8 cellular contexts compared by ENCODE assay signal in genomic region chr1:47997289-47998200, GRCh38. TPM values are rescaled to one million over a fixed set of nuclear protein-coding genes. Genes with fewer than 3 reads are reported as not detected.
A peak's percentile ranks its signal among the peaks of the same experiment; 100 is the strongest.
DNase-seq lines count a peak whose midpoint lies in the region; ATAC-seq and TF ChIP-seq lines count a peak whose summit lies in the region.

Gene TRABD2B (minus strand): TSS chr1:47997385.

- H3K4me3 ChIP-seq in fibroblast of villous mesenchyme (ENCODE audit: low read depth, low read length) = peak within 1 kb of the TSS; percentile 58

- H3K27ac Mint-ChIP-seq in activated T-helper 2 cell treated with anti-CD3 and anti-CD28 coated beads, Interferon-gamma antibody, Interleukin-2, Interleukin-4, amounts not matched to agents 10 μg/mL and 5 μg/mL and 100 μg/mL, durations not matched to agents 14 hours and 24 hours and 36 hours = no peak within 1 kb of the TSS
- H3K27ac Mint-ChIP-seq in nephron progenitor cell = peak within 1 kb of the TSS; percentile 47

- H3K9me3 Mint-ChIP-seq in activated T-helper 2 cell treated with anti-CD3 and anti-CD28 coated beads, Interferon-gamma antibody, Interleukin-2, Interleukin-4, amounts not matched to agents 10 μg/mL and 5 μg/mL and 100 μg/mL, durations not matched to agents 14 hours and 24 hours and 36 hours = no peaks in the 10 kb centered on the region
- H3K9me3 Mint-ChIP-seq in nephron progenitor cell = no peaks in the 10 kb centered on the region

- peak; percentile 74 for TF ChIP-seq CTCF in AG09319 (IDR thresholded peaks at IDR 0.05; ENCODE audit: low read depth, low read length)
- peak; percentile 96 for TF ChIP-seq CTCF in fibroblast of villous mesenchyme (IDR thresholded peaks at IDR 0.05; ENCODE audit: insufficient read depth, low read depth, low read length)
- peak; percentile 93 for TF ChIP-seq CTCF in nephron progenitor cell (IDR thresholded peaks at IDR 0.05)

- peaks cover 2% of the 10 kb centered on the region for H3K4me1 Mint-ChIP-seq in activated T-helper 2 cell treated with anti-CD3 and anti-CD28 coated beads, Interferon-gamma antibody, Interleukin-2, Interleukin-4, amounts not matched to agents 10 μg/mL and 5 μg/mL and 100 μg/mL, durations not matched to agents 14 hours and 24 hours and 36 hours (ENCODE audit: low read depth)
- H3K4me1 Mint-ChIP-seq in nephron progenitor cell = peaks cover 87% of the 10 kb centered on the region

- H3K27me3 Mint-ChIP-seq in activated T-helper 2 cell treated with anti-CD3 and anti-CD28 coated beads, Interferon-gamma antibody, Interleukin-2, Interleukin-4, amounts not matched to agents 10 μg/mL and 5 μg/mL and 100 μg/mL, durations not matched to agents 14 hours and 24 hours and 36 hours (ENCODE audit: low read depth) = peaks cover 36% of the 10 kb centered on the region
- H3K27me3 Mint-ChIP-seq in nephron progenitor cell (ENCODE audit: low read depth, poor library complexity) = peaks cover 54% of the 10 kb centered on the region

- ATAC-seq in GM19025 (IDR thresholded peaks at IDR 0.05; ENCODE audit: low read depth, unreplicated experiment) = peak; percentile 75
- peak; percentile 77 for ATAC-seq in HG03280 (IDR thresholded peaks at IDR 0.05; ENCODE audit: unreplicated experiment)
- ATAC-seq in stimulated activated naive CD8-positive, alpha-beta T cell treated with anti-CD3 and anti-CD28 coated beads, Interleukin-15, Interleukin-2, amounts not matched to agents 100 U/mL and 50 U/mL, for 24 hours = peak; percentile 58

- no peak for DNase-seq in AG09319 (ENCODE audit: extremely low read depth, low read depth)
- DNase-seq in activated T-helper 2 cell treated with anti-CD3 and anti-CD28 coated beads, Interferon-gamma antibody, Interleukin-2, Interleukin-4, amounts not matched to agents 10 μg/mL and 5 μg/mL and 100 μg/mL, durations not matched to agents 14 hours and 24 hours and 36 hours (ENCODE audit: low spot score) = peak; percentile 43
- peak; percentile 74 for DNase-seq in fibroblast of villous mesenchyme (ENCODE audit: low read depth)
- peak; percentile 92 for DNase-seq in nephron progenitor cell
- DNase-seq in stimulated activated naive CD8-positive, alpha-beta T cell treated with anti-CD3 and anti-CD28 coated beads, Interleukin-15, Interleukin-2, amounts not matched to agents 100 U/mL and 50 U/mL, for 24 hours = peak; percentile 78

- intact Hi-C loops in activated T-helper 2 cell treated with anti-CD3 and anti-CD28 coated beads, Interferon-gamma antibody, Interleukin-2, Interleukin-4, amounts not matched to agents 10 μg/mL and 5 μg/mL and 100 μg/mL, durations not matched to agents 14 hours and 24 hours and 36 hours (cut with micrococcal nuclease) = no loop called here

- peak within 1 kb of the TSS; percentile 73 for H3K4me3 Mint-ChIP-seq in activated T-helper 2 cell treated with anti-CD3 and anti-CD28 coated beads, Interferon-gamma antibody, Interleukin-2, Interleukin-4, amounts not matched to agents 10 μg/mL and 5 μg/mL and 100 μg/mL, durations not matched to agents 14 hours and 24 hours and 36 hours (ENCODE audit: low read depth)
- peak within 1 kb of the TSS; percentile 97 for H3K4me3 Mint-ChIP-seq in nephron progenitor cell

- H3K36me3 Mint-ChIP-seq in activated T-helper 2 cell treated with anti-CD3 and anti-CD28 coated beads, Interferon-gamma antibody, Interleukin-2, Interleukin-4, amounts not matched to agents 10 μg/mL and 5 μg/mL and 100 μg/mL, durations not matched to agents 14 hours and 24 hours and 36 hours (ENCODE audit: low read depth) = no peaks in the 10 kb centered on the region
- peaks cover 13% of the 10 kb centered on the region for H3K36me3 Mint-ChIP-seq in nephron progenitor cell (ENCODE audit: low read depth)

TF ChIP-seq in PFSK-1, 5 proteins besides CTCF, POLR2A, EP300 and RAD21:
- peak; percentile 63 for TF ChIP-seq FOXP2 (optimal IDR thresholded peaks at IDR 0.05; ENCODE audit: borderline replicate concordance, extremely low read depth, extremely low read length, insufficient read depth)
- TF ChIP-seq TAF1 (IDR thresholded peaks at IDR 0.05; ENCODE audit: borderline replicate concordance, insufficient read depth, low read length) = no peak
- TF ChIP-seq SIN3A (IDR thresholded peaks at IDR 0.05; ENCODE audit: borderline replicate concordance, insufficient read depth, low read length) = no peak
- TF ChIP-seq, protein P1, sequence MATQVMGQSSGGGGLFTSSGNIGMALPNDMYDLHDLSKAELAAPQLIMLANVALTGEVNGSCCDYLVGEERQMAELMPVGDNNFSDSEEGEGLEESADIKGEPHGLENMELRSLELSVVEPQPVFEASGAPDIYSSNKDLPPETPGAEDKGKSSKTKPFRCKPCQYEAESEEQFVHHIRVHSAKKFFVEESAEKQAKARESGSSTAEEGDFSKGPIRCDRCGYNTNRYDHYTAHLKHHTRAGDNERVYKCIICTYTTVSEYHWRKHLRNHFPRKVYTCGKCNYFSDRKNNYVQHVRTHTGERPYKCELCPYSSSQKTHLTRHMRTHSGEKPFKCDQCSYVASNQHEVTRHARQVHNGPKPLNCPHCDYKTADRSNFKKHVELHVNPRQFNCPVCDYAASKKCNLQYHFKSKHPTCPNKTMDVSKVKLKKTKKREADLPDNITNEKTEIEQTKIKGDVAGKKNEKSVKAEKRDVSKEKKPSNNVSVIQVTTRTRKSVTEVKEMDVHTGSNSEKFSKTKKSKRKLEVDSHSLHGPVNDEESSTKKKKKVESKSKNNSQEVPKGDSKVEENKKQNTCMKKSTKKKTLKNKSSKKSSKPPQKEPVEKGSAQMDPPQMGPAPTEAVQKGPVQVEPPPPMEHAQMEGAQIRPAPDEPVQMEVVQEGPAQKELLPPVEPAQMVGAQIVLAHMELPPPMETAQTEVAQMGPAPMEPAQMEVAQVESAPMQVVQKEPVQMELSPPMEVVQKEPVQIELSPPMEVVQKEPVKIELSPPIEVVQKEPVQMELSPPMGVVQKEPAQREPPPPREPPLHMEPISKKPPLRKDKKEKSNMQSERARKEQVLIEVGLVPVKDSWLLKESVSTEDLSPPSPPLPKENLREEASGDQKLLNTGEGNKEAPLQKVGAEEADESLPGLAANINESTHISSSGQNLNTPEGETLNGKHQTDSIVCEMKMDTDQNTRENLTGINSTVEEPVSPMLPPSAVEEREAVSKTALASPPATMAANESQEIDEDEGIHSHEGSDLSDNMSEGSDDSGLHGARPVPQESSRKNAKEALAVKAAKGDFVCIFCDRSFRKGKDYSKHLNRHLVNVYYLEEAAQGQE (IDR thresholded peaks at IDR 0.05; ENCODE audit: insufficient read depth in 1 of 2, low read depth in 2 of 2, low read length in 2 of 2) = no peak
- TF ChIP-seq POLR2AphosphoS5 (IDR thresholded peaks at IDR 0.05; ENCODE audit: low read depth, low read length) = no peak

RNA-seq across cellular contexts. Expression of gene TRABD2B, which starts in this region (rescaled TPM):
- 15.4 TPM for polyA plus RNA-seq in PFSK-1 (2012; ENCODE audit: insufficient read length, low read depth)
- not detected in 2 replicates for total RNA-seq in activated T-helper 2 cell treated with anti-CD3 and anti-CD28 coated beads, Interferon-gamma antibody, Interleukin-2, Interleukin-4, amounts not matched to agents 10 μg/mL and 5 μg/mL and 100 μg/mL, durations not matched to agents 14 hours and 24 hours and 36 hours
- total RNA-seq in fibroblast of villous mesenchyme = not detected in 2 replicates

Comparison
In these comparisons a context has a peak if more than half of its experiments do, and no peak if none do; other contexts are left out.
1. Peak in DNase-seq in activated T-helper 2 cell treated with anti-CD3 and anti-CD28 coated beads, Interferon-gamma antibody, Interleukin-2, Interleukin-4, amounts not matched to agents 10 μg/mL and 5 μg/mL and 100 μg/mL, durations not matched to agents 14 hours and 24 hours and 36 hours; RNA of the gene not detected or under 1 TPM.
2. Peak in DNase-seq and H3K4me3 ChIP-seq in fibroblast of villous mesenchyme; RNA of the gene not detected or under 1 TPM.